ENCODE assay signal across 1 cellular context in the genomic region with DNA sequence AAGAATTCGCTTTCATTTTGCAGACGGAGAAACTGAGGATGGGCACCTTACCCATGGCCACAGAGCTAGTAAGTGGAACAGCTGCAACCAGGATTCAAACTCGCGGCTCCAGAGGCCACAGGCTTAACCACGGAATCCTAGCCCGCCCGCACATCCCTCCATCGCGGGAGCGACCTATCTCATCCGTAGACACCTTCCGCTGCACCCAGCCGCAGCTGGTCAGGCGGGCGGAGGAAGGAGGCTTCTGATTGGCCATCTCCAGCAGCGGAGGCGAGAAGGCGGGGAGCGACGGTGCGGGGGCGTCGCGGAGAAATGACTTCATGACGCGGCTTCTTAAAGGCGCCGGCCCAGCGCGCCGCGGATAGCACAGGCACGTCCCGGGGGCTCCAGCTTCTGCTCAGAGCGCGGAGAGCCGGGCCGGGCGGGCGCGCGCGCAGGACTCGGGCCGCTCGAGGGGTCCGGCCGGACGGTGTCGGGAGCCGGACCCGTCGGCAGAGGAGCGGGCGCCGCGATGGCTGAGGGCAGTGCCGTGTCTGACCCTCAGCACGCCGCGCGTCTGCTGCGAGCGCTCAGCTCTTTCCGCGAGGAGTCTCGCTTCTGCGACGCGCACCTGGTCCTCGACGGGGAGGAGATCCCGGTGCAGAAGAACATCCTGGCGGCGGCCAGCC.
TF ChIP-seq lines count a peak whose summit lies in the region.

A gene with protein sequence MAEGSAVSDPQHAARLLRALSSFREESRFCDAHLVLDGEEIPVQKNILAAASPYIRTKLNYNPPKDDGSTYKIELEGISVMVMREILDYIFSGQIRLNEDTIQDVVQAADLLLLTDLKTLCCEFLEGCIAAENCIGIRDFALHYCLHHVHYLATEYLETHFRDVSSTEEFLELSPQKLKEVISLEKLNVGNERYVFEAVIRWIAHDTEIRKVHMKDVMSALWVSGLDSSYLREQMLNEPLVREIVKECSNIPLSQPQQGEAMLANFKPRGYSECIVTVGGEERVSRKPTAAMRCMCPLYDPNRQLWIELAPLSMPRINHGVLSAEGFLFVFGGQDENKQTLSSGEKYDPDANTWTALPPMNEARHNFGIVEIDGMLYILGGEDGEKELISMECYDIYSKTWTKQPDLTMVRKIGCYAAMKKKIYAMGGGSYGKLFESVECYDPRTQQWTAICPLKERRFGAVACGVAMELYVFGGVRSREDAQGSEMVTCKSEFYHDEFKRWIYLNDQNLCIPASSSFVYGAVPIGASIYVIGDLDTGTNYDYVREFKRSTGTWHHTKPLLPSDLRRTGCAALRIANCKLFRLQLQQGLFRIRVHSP (plus strand): TSS at position 360 of the 668 bp plus-strand sequence. CDS start 152 bp downstream, at position 512.

TF ChIP-seq in GM23338, 12 proteins besides CTCF, POLR2A, EP300 and RAD21 (continued from another document):
- TF ChIP-seq, protein P1, sequence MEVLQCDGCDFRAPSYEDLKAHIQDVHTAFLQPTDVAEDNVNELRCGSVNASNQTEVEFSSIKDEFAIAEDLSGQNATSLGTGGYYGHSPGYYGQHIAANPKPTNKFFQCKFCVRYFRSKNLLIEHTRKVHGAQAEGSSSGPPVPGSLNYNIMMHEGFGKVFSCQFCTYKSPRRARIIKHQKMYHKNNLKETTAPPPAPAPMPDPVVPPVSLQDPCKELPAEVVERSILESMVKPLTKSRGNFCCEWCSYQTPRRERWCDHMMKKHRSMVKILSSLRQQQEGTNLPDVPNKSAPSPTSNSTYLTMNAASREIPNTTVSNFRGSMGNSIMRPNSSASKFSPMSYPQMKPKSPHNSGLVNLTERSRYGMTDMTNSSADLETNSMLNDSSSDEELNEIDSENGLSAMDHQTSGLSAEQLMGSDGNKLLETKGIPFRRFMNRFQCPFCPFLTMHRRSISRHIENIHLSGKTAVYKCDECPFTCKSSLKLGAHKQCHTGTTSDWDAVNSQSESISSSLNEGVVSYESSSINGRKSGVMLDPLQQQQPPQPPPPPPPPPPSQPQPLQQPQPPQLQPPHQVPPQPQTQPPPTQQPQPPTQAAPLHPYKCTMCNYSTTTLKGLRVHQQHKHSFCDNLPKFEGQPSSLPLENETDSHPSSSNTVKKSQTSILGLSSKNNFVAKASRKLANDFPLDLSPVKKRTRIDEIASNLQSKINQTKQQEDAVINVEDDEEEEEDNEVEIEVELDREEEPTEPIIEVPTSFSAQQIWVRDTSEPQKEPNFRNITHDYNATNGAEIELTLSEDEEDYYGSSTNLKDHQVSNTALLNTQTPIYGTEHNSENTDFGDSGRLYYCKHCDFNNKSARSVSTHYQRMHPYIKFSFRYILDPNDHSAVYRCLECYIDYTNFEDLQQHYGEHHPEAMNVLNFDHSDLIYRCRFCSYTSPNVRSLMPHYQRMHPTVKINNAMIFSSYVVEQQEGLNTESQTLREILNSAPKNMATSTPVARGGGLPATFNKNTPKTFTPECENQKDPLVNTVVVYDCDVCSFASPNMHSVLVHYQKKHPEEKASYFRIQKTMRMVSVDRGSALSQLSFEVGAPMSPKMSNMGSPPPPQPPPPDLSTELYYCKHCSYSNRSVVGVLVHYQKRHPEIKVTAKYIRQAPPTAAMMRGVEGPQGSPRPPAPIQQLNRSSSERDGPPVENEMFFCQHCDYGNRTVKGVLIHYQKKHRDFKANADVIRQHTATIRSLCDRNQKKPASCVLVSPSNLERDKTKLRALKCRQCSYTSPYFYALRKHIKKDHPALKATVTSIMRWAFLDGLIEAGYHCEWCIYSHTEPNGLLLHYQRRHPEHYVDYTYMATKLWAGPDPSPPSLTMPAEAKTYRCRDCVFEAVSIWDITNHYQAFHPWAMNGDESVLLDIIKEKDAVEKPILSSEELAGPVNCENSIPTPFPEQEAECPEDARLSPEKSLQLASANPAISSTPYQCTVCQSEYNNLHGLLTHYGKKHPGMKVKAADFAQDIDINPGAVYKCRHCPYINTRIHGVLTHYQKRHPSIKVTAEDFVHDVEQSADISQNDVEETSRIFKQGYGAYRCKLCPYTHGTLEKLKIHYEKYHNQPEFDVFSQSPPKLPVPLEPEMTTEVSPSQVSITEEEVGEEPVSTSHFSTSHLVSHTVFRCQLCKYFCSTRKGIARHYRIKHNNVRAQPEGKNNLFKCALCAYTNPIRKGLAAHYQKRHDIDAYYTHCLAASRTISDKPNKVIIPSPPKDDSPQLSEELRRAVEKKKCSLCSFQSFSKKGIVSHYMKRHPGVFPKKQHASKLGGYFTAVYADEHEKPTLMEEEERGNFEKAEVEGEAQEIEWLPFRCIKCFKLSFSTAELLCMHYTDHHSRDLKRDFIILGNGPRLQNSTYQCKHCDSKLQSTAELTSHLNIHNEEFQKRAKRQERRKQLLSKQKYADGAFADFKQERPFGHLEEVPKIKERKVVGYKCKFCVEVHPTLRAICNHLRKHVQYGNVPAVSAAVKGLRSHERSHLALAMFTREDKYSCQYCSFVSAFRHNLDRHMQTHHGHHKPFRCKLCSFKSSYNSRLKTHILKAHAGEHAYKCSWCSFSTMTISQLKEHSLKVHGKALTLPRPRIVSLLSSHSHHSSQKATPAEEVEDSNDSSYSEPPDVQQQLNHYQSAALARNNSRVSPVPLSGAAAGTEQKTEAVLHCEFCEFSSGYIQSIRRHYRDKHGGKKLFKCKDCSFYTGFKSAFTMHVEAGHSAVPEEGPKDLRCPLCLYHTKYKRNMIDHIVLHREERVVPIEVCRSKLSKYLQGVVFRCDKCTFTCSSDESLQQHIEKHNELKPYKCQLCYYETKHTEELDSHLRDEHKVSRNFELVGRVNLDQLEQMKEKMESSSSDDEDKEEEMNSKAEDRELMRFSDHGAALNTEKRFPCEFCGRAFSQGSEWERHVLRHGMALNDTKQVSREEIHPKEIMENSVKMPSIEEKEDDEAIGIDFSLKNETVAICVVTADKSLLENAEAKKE (CRISPR knock-in tag; IDR thresholded peaks at IDR 0.05), result no peak
- TF ChIP-seq JUNB (IDR thresholded peaks at IDR 0.05; ENCODE audit: unreplicated experiment), result no peak
- TF ChIP-seq POLR2AphosphoS5 (IDR thresholded peaks at IDR 0.05; ENCODE audit: low read depth), result peak; percentile 92
